In the genomic region with DNA sequence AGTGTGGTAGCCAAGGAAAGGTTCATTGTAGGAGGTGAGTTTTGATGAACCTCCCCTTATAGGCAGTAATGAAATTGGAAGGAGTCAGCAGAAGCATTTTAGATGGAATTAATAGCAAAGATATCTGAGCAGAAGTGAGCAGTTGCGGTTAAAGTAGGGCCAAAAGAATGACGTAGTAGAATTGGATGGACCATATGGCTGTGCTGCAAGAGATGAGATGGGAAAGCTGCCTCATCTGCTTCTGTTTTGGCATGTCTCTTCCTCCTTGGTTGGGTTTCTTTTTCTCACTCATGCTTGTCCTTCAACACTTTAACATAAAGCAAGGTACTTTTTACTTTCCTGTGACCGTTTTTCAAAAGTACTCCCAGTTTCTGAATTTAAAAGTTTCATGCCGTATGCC, we compare ENCODE assay signal across 28 cellular contexts. TPM values are rescaled to one million over a fixed set of nuclear protein-coding genes. Genes with fewer than 3 reads are reported as not detected.
A peak's percentile ranks its signal among the peaks of the same experiment; 100 is the strongest.
DNase-seq lines count a peak whose midpoint lies in the region; ATAC-seq and TF ChIP-seq lines count a peak whose summit lies in the region.
"Had no signal": no experiment of that assay in that cellular context is flagged by ENCODE, and none has a peak within 500 bp of the region (broad histone marks: within the 10 kb centered on the region; RNA-seq: fewer than 3 reads in every experiment).

No MANE protein-coding gene starts in this region.

- H3K4me1 Mint-ChIP-seq in activated T-helper 17 cell treated with anti-CD3 and anti-CD28 coated beads, Interleukin-2, amount 50 U/mL, for 72 hours: peaks cover 7% of the 10 kb centered on the region
- H3K4me1 Mint-ChIP-seq in naive thymus-derived CD4-positive, alpha-beta T cell: no peaks in the 10 kb centered on the region
- H3K4me1 Mint-ChIP-seq: activated CD4-positive, alpha-beta T cell treated with anti-CD3 and anti-CD28 coated beads, Interleukin-2, amount 10 ng/mL, durations not matched to agents 7 days and 5 days had no signal

- peak; percentile 6 for DNase-seq in DMS 273 (lab: John Stamatoyannopoulos, UW; ENCODE audit: unreplicated experiment)
- DNase-seq in DMS 273 treated with DMSO at 0.1 percent for 48 hours (lab: John Stamatoyannopoulos, UW): no peak
- peak; percentile 35 for DNase-seq in fibroblast of the conjunctiva (ENCODE audit: low read depth)
- DNase-seq in cardiac septum (ENCODE audit: low spot score): no peak
- DNase-seq in GM13976 (ENCODE audit: low spot score): no peak
- DNase-seq in naive thymus-derived CD4-positive, alpha-beta T cell: no peak
- DNase-seq: activated CD4-positive, alpha-beta T cell treated with anti-CD3 and anti-CD28 coated beads, Interleukin-2, amount 10 ng/mL, durations not matched to agents 7 days and 5 days; activated CD8-positive, alpha-beta memory T cell treated with anti-CD3 and anti-CD28 coated beads, Interleukin-2, amount 10 ng/mL, durations not matched to agents 7 days and 5 days; body of pancreas; CD4-positive, alpha-beta memory T cell; DMS153; foreskin keratinocyte; heart right ventricle; lower lobe of right lung; NCI-H1092 treated with DMSO at 0.1 percent for 48 hours; NCI-H1930; NCI-H69; pancreas; Peyer's patch; SJCRH30; T1000 had no signal

- no peak overlapping the region for H3K4me3 ChIP-seq in stomach smooth muscle (ENCODE audit: low read length in 2 of 2)
- no peak overlapping the region for H3K4me3 ChIP-seq in naive thymus-derived CD4-positive, alpha-beta T cell (ENCODE audit: low read length)
- H3K4me3 ChIP-seq: body of pancreas, HAP-1, heart right ventricle, lower lobe of right lung, pancreas, Peyer's patch, right atrium auricular region, SJCRH30, suprapubic skin had no signal

- peaks cover 91% of the 10 kb centered on the region for H3K36me3 Mint-ChIP-seq in activated T-helper 17 cell treated with anti-CD3 and anti-CD28 coated beads, Interleukin-2, amount 50 U/mL, for 72 hours (ENCODE audit: low read depth)
- H3K36me3 Mint-ChIP-seq in naive thymus-derived CD4-positive, alpha-beta T cell: peaks cover 9 to 55% (median 42%) of the 10 kb centered on the region in 5 donors

- H3K27ac ChIP-seq in stomach smooth muscle (ENCODE audit: low read length): peak overlapping the region; percentile 32
- H3K27ac ChIP-seq in naive thymus-derived CD4-positive, alpha-beta T cell (ENCODE audit: low read depth, low read length): no peak overlapping the region
- H3K27ac ChIP-seq: 22Rv1, body of pancreas, foreskin keratinocyte, heart right ventricle, lower lobe of right lung, pancreas, Peyer's patch, right atrium auricular region, SJCRH30, suprapubic skin had no signal

- H3K9ac ChIP-seq in stomach smooth muscle (ENCODE audit: low read length in 2 of 2): no peak overlapping the region

- in situ Hi-C loops in GM13976 (cut with MboI; ENCODE audit: low sequenced_read_pairs, unreplicated experiment): no loop called here

- H3K27ac Mint-ChIP-seq in activated T-helper 17 cell treated with anti-CD3 and anti-CD28 coated beads, Interleukin-2, amount 50 U/mL, for 72 hours: peak overlapping the region; percentile 63
- H3K27ac Mint-ChIP-seq in naive thymus-derived CD4-positive, alpha-beta T cell: peak overlapping the region in 2 of 9 donors; percentile 7 to 32
- H3K27ac Mint-ChIP-seq: activated CD4-positive, alpha-beta T cell treated with anti-CD3 and anti-CD28 coated beads, Interleukin-2, amount 10 ng/mL, durations not matched to agents 7 days and 5 days; activated CD8-positive, alpha-beta memory T cell treated with anti-CD3 and anti-CD28 coated beads, Interleukin-2, amount 10 ng/mL, durations not matched to agents 7 days and 5 days had no signal

- H3K27me3 ChIP-seq in stomach smooth muscle (ENCODE audit: control insufficient read depth in 1 of 2, insufficient read depth in 2 of 2, low read length in 2 of 2): no peaks in the 10 kb centered on the region
- no peaks in the 10 kb centered on the region for H3K27me3 ChIP-seq in naive thymus-derived CD4-positive, alpha-beta T cell (ENCODE audit: control insufficient read depth in 2 of 2, insufficient read depth in 2 of 2, low read length in 2 of 2)
- H3K27me3 ChIP-seq: body of pancreas, foreskin keratinocyte, heart right ventricle, pancreas, Peyer's patch, right atrium auricular region, SJCRH30, suprapubic skin had no signal

- TF ChIP-seq CTCF in GM13976 (IDR thresholded peaks at IDR 0.05; ENCODE audit: borderline replicate concordance, control extremely low read depth, extremely low read depth, insufficient read depth, missing control alignments): no peak

- H3K9me3 ChIP-seq in stomach smooth muscle (ENCODE audit: control insufficient read depth in 2 of 2, low read length in 2 of 2): no peaks in the 10 kb centered on the region
- no peaks in the 10 kb centered on the region for H3K9me3 ChIP-seq in naive thymus-derived CD4-positive, alpha-beta T cell (ENCODE audit: control insufficient read depth in 2 of 3, low read length in 3 of 3)
- H3K9me3 ChIP-seq: body of pancreas, HAP-1, heart right ventricle, lower lobe of right lung, pancreas, Peyer's patch, right atrium auricular region, SJCRH30, suprapubic skin had no signal

- H3K9me3 Mint-ChIP-seq in activated T-helper 17 cell treated with anti-CD3 and anti-CD28 coated beads, Interleukin-2, amount 50 U/mL, for 72 hours: no peaks in the 10 kb centered on the region
- no peaks in the 10 kb centered on the region for H3K9me3 Mint-ChIP-seq in naive thymus-derived CD4-positive, alpha-beta T cell
- H3K9me3 Mint-ChIP-seq: activated CD4-positive, alpha-beta T cell treated with anti-CD3 and anti-CD28 coated beads, Interleukin-2, amount 10 ng/mL, durations not matched to agents 7 days and 5 days; CD4-positive, alpha-beta memory T cell had no signal

- CTCF ChIA-PET in naive thymus-derived CD4-positive, alpha-beta T cell (lab: Charles Lee): no interaction called here

- no peak for ATAC-seq in activated T-helper 17 cell treated with anti-CD3 and anti-CD28 coated beads, Interleukin-2, amount 50 U/mL, for 72 hours (replicated peaks)
- no peak for ATAC-seq in naive thymus-derived CD4-positive, alpha-beta T cell
- ATAC-seq: activated CD8-positive, alpha-beta memory T cell treated with anti-CD3 and anti-CD28 coated beads, Interleukin-2, amount 10 ng/mL, durations not matched to agents 7 days and 5 days; body of pancreas; foreskin keratinocyte; heart right ventricle; lower lobe of right lung; pancreas had no signal

- peaks cover 16% of the 10 kb centered on the region for H3K4me1 ChIP-seq in stomach smooth muscle (ENCODE audit: control insufficient read depth, insufficient read depth, low read length)
- H3K4me1 ChIP-seq in naive thymus-derived CD4-positive, alpha-beta T cell (ENCODE audit: control insufficient read depth in 2 of 2, insufficient read depth in 2 of 2, low read length in 2 of 2): no peaks in the 10 kb centered on the region
- H3K4me1 ChIP-seq: body of pancreas, HAP-1, lower lobe of right lung, pancreas, Peyer's patch, SJCRH30 had no signal

- H3K4me3 Mint-ChIP-seq in activated T-helper 17 cell treated with anti-CD3 and anti-CD28 coated beads, Interleukin-2, amount 50 U/mL, for 72 hours: no peak overlapping the region
- no peak overlapping the region for H3K4me3 Mint-ChIP-seq in naive thymus-derived CD4-positive, alpha-beta T cell
- H3K4me3 Mint-ChIP-seq: activated CD4-positive, alpha-beta T cell treated with anti-CD3 and anti-CD28 coated beads, Interleukin-2, amount 10 ng/mL, durations not matched to agents 7 days and 5 days; activated CD8-positive, alpha-beta memory T cell treated with anti-CD3 and anti-CD28 coated beads, Interleukin-2, amount 10 ng/mL, durations not matched to agents 7 days and 5 days; CD4-positive, alpha-beta memory T cell had no signal

- POLR2A ChIA-PET in naive thymus-derived CD4-positive, alpha-beta T cell (lab: Charles Lee): no interaction called here

- intact Hi-C loops in cardiac septum (cut with DNase I): no loop called here
- intact Hi-C loops in naive thymus-derived CD4-positive, alpha-beta T cell (cut with micrococcal nuclease): no loop called here

- peaks cover 23 to 32% of the 10 kb centered on the region in 2 donors for H3K36me3 ChIP-seq in stomach smooth muscle (ENCODE audit: control insufficient read depth in 2 of 2, insufficient read depth in 2 of 2, low read length in 2 of 2)
- H3K36me3 ChIP-seq in naive thymus-derived CD4-positive, alpha-beta T cell (ENCODE audit: control insufficient read depth in 2 of 3, insufficient read depth in 3 of 3, low read length in 3 of 3): peaks cover 8 to 76% (median 31%) of the 10 kb centered on the region in 3 experiments

- H3K27me3 Mint-ChIP-seq in activated T-helper 17 cell treated with anti-CD3 and anti-CD28 coated beads, Interleukin-2, amount 50 U/mL, for 72 hours: no peaks in the 10 kb centered on the region
- no peaks in the 10 kb centered on the region for H3K27me3 Mint-ChIP-seq in naive thymus-derived CD4-positive, alpha-beta T cell
- H3K27me3 Mint-ChIP-seq: activated CD4-positive, alpha-beta T cell treated with anti-CD3 and anti-CD28 coated beads, Interleukin-2, amount 10 ng/mL, durations not matched to agents 7 days and 5 days; activated CD8-positive, alpha-beta memory T cell treated with anti-CD3 and anti-CD28 coated beads, Interleukin-2, amount 10 ng/mL, durations not matched to agents 7 days and 5 days; CD4-positive, alpha-beta memory T cell had no signal

RNA-seq across cellular contexts. Expression of gene AQP7, which starts 55.8 kb away (rescaled TPM):
- total RNA-seq in activated T-helper 17 cell treated with anti-CD3 and anti-CD28 coated beads, Interleukin-2, amount 50 U/mL, for 72 hours: under 1 TPM; 0.42 to 0.45 TPM
- 80.4 TPM for total RNA-seq in cardiac septum
- 1 to 10 TPM in 3 of 5 experiments, under 1 TPM in 2; 0.32 to 1.9 (median 1.1) TPM for total RNA-seq in naive thymus-derived CD4-positive, alpha-beta T cell
- under 1 TPM in 1 of 2 donors, not detected in 1; 0.53 TPM for polyA plus RNA-seq in naive thymus-derived CD4-positive, alpha-beta T cell
- total RNA-seq: activated CD8-positive, alpha-beta memory T cell treated with anti-CD3 and anti-CD28 coated beads, Interleukin-2, amount 10 ng/mL, durations not matched to agents 7 days and 5 days; foreskin keratinocyte had no signal
- polyA plus RNA-seq: foreskin keratinocyte, neural cell had no signal

RNA-seq across cellular contexts. Expression of gene NFX1, which starts 56.2 kb away (rescaled TPM):
- 10 to 100 TPM; 32.0 to 56.5 TPM for total RNA-seq in activated T-helper 17 cell treated with anti-CD3 and anti-CD28 coated beads, Interleukin-2, amount 50 U/mL, for 72 hours
- total RNA-seq in cardiac septum: 38.0 TPM
- total RNA-seq in naive thymus-derived CD4-positive, alpha-beta T cell: 10 to 100 TPM; 39.8 to 65.4 (median 43.6) TPM
- 10 to 100 TPM; 30.1 to 49.3 TPM for polyA plus RNA-seq in naive thymus-derived CD4-positive, alpha-beta T cell

Comparison
In these comparisons a context has a peak if more than half of its experiments do, and no peak if none do; other contexts are left out.
1. DNase-seq: peak in DMS 273 (single experiment) and fibroblast of the conjunctiva (single experiment); none in DMS 273 treated with DMSO at 0.1 percent for 48 hours (single experiment), cardiac septum (single experiment), GM13976 (single experiment) and naive thymus-derived CD4-positive, alpha-beta T cell (0 of 9).
2. RNA of gene AQP7, which starts 55.8 kb away (total RNA-seq): 80.4 TPM in cardiac septum (single experiment); 0.32 to 1.9 TPM in naive thymus-derived CD4-positive, alpha-beta T cell and 0.42 to 0.45 TPM in activated T-helper 17 cell treated with anti-CD3 and anti-CD28 coated beads, Interleukin-2, amount 50 U/mL, for 72 hours; every median in the first group is over 10 times any median in the second.